ENCODE assay signal across 16 cellular contexts in the genomic region with DNA sequence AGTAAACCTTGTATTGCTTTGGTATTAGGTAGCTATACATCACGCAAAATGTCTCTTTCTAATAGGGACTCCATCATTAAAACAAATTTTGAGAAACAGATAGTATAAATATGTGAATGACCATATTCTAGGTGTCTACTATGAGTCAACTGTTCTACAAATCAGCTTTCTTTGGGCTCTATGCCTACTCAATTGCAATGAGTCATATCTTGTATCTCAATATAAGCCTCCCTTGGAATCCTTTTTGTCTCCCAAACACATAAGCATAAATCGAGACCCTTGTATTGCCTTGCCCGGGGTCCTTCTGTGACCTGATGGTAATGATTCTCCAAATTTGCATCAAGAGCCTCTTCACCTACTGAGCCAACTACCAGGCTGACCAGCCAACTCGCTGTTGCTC. TPM values are rescaled to one million over a fixed set of nuclear protein-coding genes. Genes with fewer than 3 reads are reported as not detected.
A peak's percentile ranks its signal among the peaks of the same experiment; 100 is the strongest.
DNase-seq lines count a peak whose midpoint lies in the region; ATAC-seq and TF ChIP-seq lines count a peak whose summit lies in the region.
"Had no signal": no experiment of that assay in that cellular context is flagged by ENCODE, and none has a peak within 500 bp of the region (broad histone marks: within the 10 kb centered on the region; RNA-seq: fewer than 3 reads in every experiment).

No MANE protein-coding gene starts in this region.

- TF ChIP-seq EP300 in esophagus muscularis mucosa (IDR thresholded peaks at IDR 0.05), result no peak

- H3K9ac ChIP-seq in adipocyte (ENCODE audit: low read length), result peak overlapping the region; percentile 99

- no peaks in the 10 kb centered on the region for H3K27me3 ChIP-seq in adipocyte (replicated peaks; ENCODE audit: control insufficient read depth, insufficient read depth, low read length)
- no peaks in the 10 kb centered on the region for H3K27me3 ChIP-seq in esophagus muscularis mucosa
- no peaks in the 10 kb centered on the region for H3K27me3 ChIP-seq in psoas muscle (ENCODE audit: insufficient read depth in 3 of 3, low read length in 2 of 3)
- H3K27me3 ChIP-seq in BE2C, result no peaks in the 10 kb centered on the region
- H3K27me3 ChIP-seq: body of pancreas had no signal

- intact Hi-C loops in esophagus muscularis mucosa (cut with DNase I), result no loop called here
- intact Hi-C loops in psoas muscle (cut with DNase I), result no loop called here

- TF ChIP-seq CTCF in AG10803 (conservative IDR thresholded peaks at IDR 0.05; ENCODE audit: low read length) (no peak), esophagus muscularis mucosa (IDR thresholded peaks at IDR 0.05) (no peak), psoas muscle (IDR thresholded peaks at IDR 0.05) (no peak), BE2C (IDR thresholded peaks at IDR 0.05; ENCODE audit: low read depth, low read length) (no peak)

- H3K4me3 ChIP-seq in AG10803 (ENCODE audit: low read length) (no peak overlapping the region; the same call in 1 of the 2 replicates), adipocyte (ENCODE audit: low read length) (peak overlapping the region; percentile 97), esophagus muscularis mucosa (peak overlapping the region in 1 of 4 donors; percentile 63), psoas muscle (no peak overlapping the region), BE2C (ENCODE audit: low read depth, low read length) (no peak overlapping the region)
- H3K4me3 ChIP-seq: body of pancreas, upper lobe of right lung had no signal

- 79% methylated on average over 4 of the region's 4 CpGs for WGBS in esophagus muscularis mucosa
- WGBS in psoas muscle, 3 donors, result 80 to 91% (median 84%) methylated on average over 4 of the region's 4 CpGs

- ATAC-seq in psoas muscle (peak; percentile 59 to 80 (median 64)), HG02981 (IDR thresholded peaks at IDR 0.05; ENCODE audit: unreplicated experiment) (no peak)
- ATAC-seq: activated T-helper 17 cell treated with anti-CD3 and anti-CD28 coated beads, Interleukin-2, amount 50 U/mL, for 72 hours; body of pancreas; upper lobe of right lung had no signal

- H3K27ac ChIP-seq in esophagus muscularis mucosa (replicated peaks in 1 of 4), result peak overlapping the region; percentile 88 to 93 (median 92)
- H3K27ac ChIP-seq in psoas muscle, result peak overlapping the region; percentile 28
- H3K27ac ChIP-seq: body of pancreas, upper lobe of right lung had no signal

- peaks cover 66% of the 10 kb centered on the region for H3K4me1 ChIP-seq in adipocyte (ENCODE audit: control insufficient read depth, insufficient read depth, low read length)
- peaks cover 18 to 46% (median 34%) of the 10 kb centered on the region in 4 donors for H3K4me1 ChIP-seq in esophagus muscularis mucosa
- H3K4me1 ChIP-seq in psoas muscle, result peaks cover 18% of the 10 kb centered on the region
- H3K4me1 ChIP-seq in BE2C, result no peaks in the 10 kb centered on the region
- H3K4me1 ChIP-seq: body of pancreas, upper lobe of right lung had no signal

- no peaks in the 10 kb centered on the region for H3K9me3 ChIP-seq in adipocyte (ENCODE audit: control insufficient read depth, low read length)
- no peaks in the 10 kb centered on the region for H3K9me3 ChIP-seq in esophagus muscularis mucosa
- H3K9me3 ChIP-seq in psoas muscle, result no peaks in the 10 kb centered on the region
- H3K9me3 ChIP-seq in BE2C, result no peaks in the 10 kb centered on the region
- H3K9me3 ChIP-seq: body of pancreas, upper lobe of right lung had no signal

- H3K36me3 ChIP-seq in adipocyte (ENCODE audit: control insufficient read depth, insufficient read depth, low read length, severe bottlenecking) (peaks cover 54% of the 10 kb centered on the region), esophagus muscularis mucosa (peaks cover 0 to 14% (median 0%) of the 10 kb centered on the region in 4 donors), psoas muscle (ENCODE audit: insufficient read depth in 1 of 2, low read depth in 1 of 2) (peaks cover 0 to 7% of the 10 kb centered on the region in 2 donors), BE2C (no peaks in the 10 kb centered on the region)
- H3K36me3 ChIP-seq: upper lobe of right lung had no signal

- no peak for TF ChIP-seq POLR2A in esophagus muscularis mucosa (IDR thresholded peaks at IDR 0.05; ENCODE audit: low read depth)

- DNase-seq in AG10803 (ENCODE audit: low read depth), result peak; percentile 64
- DNase-seq in adipocyte (ENCODE audit: low read depth), result peak; percentile 76
- no peak for DNase-seq in esophagus muscularis mucosa (ENCODE audit: extremely low spot score)
- DNase-seq in psoas muscle, result no peak
- no peak for DNase-seq in GM03348 (ENCODE audit: low spot score)
- DNase-seq in stimulated activated CD4-positive, alpha-beta T cell treated with anti-CD3 and anti-CD28 coated beads, Interleukin-2, amount 100 ng/mL, for 48 hours, result no peak
- no peak for DNase-seq in BE2C
- DNase-seq: ACHN; body of pancreas; left cardiac atrium; NCI-H1048; stimulated activated CD4-positive, alpha-beta T cell treated with anti-CD3 and anti-CD28 coated beads, Interleukin-4, amount 100 ng/mL, for 1 hour; upper lobe of right lung had no signal

RNA-seq across cellular contexts. Expression of gene BLID, which starts 22.3 kb away (rescaled TPM):
- total RNA-seq in esophagus muscularis mucosa, result 1 to 10 TPM in 2 of 4 donors, under 1 TPM in 1, not detected in 1; 0.99 to 3.3 (median 1.3) TPM
- total RNA-seq in psoas muscle, result under 1 TPM in 1 of 4 donors, not detected in 3; 0.45 TPM
- polyA plus RNA-seq in psoas muscle, result under 1 TPM in 1 of 3 donors, not detected in 2; 0.04 TPM
- polyA plus RNA-seq in BE2C (2012; ENCODE audit: insufficient read depth, insufficient read length, low read depth), result not detected
- total RNA-seq: activated T-helper 17 cell treated with anti-CD3 and anti-CD28 coated beads, Interleukin-2, amount 50 U/mL, for 72 hours; body of pancreas; H1; upper lobe of right lung had no signal
- polyA plus RNA-seq: H1 had no signal

Comparison
In these comparisons a context has a peak if more than half of its experiments do, and no peak if none do; other contexts are left out.
1. DNase-seq: peak in AG10803 (single experiment) and adipocyte (single experiment); none in esophagus muscularis mucosa (single experiment), psoas muscle (0 of 2), GM03348 (single experiment), stimulated activated CD4-positive, alpha-beta T cell treated with anti-CD3 and anti-CD28 coated beads, Interleukin-2, amount 100 ng/mL, for 48 hours (0 of 2) and BE2C (single experiment).